Comparison of ENCODE assay signal across 1 cellular context in genomic region chr13:52012512-52012836, GRCh38.
TF ChIP-seq lines count a peak whose summit lies in the region.

No MANE protein-coding gene starts in this region.

TF ChIP-seq in SK-N-SH treated with all-trans-retinoic acid at 6 μM for 48 hours, 23 proteins besides CTCF, POLR2A, EP300 and RAD21 (continued from another document):
- TF ChIP-seq BACH2 (CRISPR knock-in tag; IDR thresholded peaks at IDR 0.05; ENCODE audit: borderline replicate concordance): no peak
TF ChIP-seq in SK-N-SH treated with all-trans-retinoic acid at 6 μM for 48 hours: peak in this region for 0.
